In genomic region chr12:52907092-52907810, GRCh38 we compare ENCODE assay signal across 8 cellular contexts. TPM values are rescaled to one million over a fixed set of nuclear protein-coding genes. Genes with fewer than 3 reads are reported as not detected.
A peak's percentile ranks its signal among the peaks of the same experiment; 100 is the strongest.
DNase-seq lines count a peak whose midpoint lies in the region; ATAC-seq and TF ChIP-seq lines count a peak whose summit lies in the region.

No MANE protein-coding gene starts in this region.

- DNase-seq in HFFc6 (no peak), NCI-H510A treated with DMSO at 0.1 percent for 48 hours (lab: John Stamatoyannopoulos, UW) (peak; percentile 98), esophagus muscularis mucosa (ENCODE audit: extremely low spot score) (no peak), sciatic nerve (ENCODE audit: low spot score) (peak; percentile 75), MG63 (no peak)
- no peak for DNase-seq in stimulated activated CD4-positive, alpha-beta T cell treated with anti-CD3 and anti-CD28 coated beads, Interleukin-2, amount 100 ng/mL, for 48 hours

- H3K27me3 Mint-ChIP-seq in HFFc6 (ENCODE audit: insufficient read depth), result peaks cover 1% of the 10 kb centered on the region; the same call in 1 of the 2 replicates

- peak overlapping the region; percentile 90 to 93 (median 90) for H3K27ac ChIP-seq in esophagus muscularis mucosa (replicated peaks in 1 of 4)

- H3K9me3 ChIP-seq in esophagus muscularis mucosa, result no peaks in the 10 kb centered on the region
- no peaks in the 10 kb centered on the region for H3K9me3 ChIP-seq in MG63

- TF ChIP-seq CTCF in HFFc6 (IDR thresholded peaks at IDR 0.05) (no peak), esophagus muscularis mucosa (IDR thresholded peaks at IDR 0.05) (no peak)

- no peak for TF ChIP-seq EP300 in esophagus muscularis mucosa (IDR thresholded peaks at IDR 0.05)

- H3K4me3 ChIP-seq in esophagus muscularis mucosa, result no peak overlapping the region
- H3K4me3 ChIP-seq in MG63, result no peak overlapping the region

- H3K36me3 Mint-ChIP-seq in HFFc6 (ENCODE audit: low read depth), result no peaks in the 10 kb centered on the region

- H3K4me1 Mint-ChIP-seq in HFFc6 (ENCODE audit: low read depth), result peaks cover 21% of the 10 kb centered on the region

- 25% methylated on average over 7 of the region's 7 CpGs for WGBS in esophagus muscularis mucosa

- no peak overlapping the region for H3K4me3 Mint-ChIP-seq in HFFc6

- H3K4me1 ChIP-seq in esophagus muscularis mucosa, result peaks cover 7 to 59% (median 49%) of the 10 kb centered on the region in 4 donors

- H3K9me3 Mint-ChIP-seq in HFFc6, result no peaks in the 10 kb centered on the region

- ATAC-seq in sciatic nerve (no peak), HG02759 (IDR thresholded peaks at IDR 0.05; ENCODE audit: unreplicated experiment) (no peak), HG02884 (IDR thresholded peaks at IDR 0.05; ENCODE audit: unreplicated experiment) (no peak)

- peaks cover 0 to 3% (median 0%) of the 10 kb centered on the region in 4 donors for H3K27me3 ChIP-seq in esophagus muscularis mucosa
- no peaks in the 10 kb centered on the region for H3K27me3 ChIP-seq in MG63

- peak overlapping the region; percentile 84 for H3K27ac Mint-ChIP-seq in HFFc6

- no peaks in the 10 kb centered on the region for H3K36me3 ChIP-seq in esophagus muscularis mucosa
- H3K36me3 ChIP-seq in MG63, result no peaks in the 10 kb centered on the region

- intact Hi-C loops in esophagus muscularis mucosa (cut with DNase I), result no loop called here
- intact Hi-C loops in sciatic nerve (cut with DNase I), result no loop called here

- TF ChIP-seq POLR2A in esophagus muscularis mucosa (IDR thresholded peaks at IDR 0.05; ENCODE audit: low read depth), result no peak

RNA-seq across cellular contexts. Expression of gene KRT8, which starts 2.4 kb away (rescaled TPM):
- total RNA-seq in HFFc6 (2021; fragmentation: NEBNext Ultra II Directional; extraction: Animal tissue kit (Norgen Biotek cat#: 25700)), result 10 to 100 TPM; 41.4 to 50.4 (median 44.8) TPM
- total RNA-seq in esophagus muscularis mucosa (100 to 1,000 TPM; 136 to 508 (median 387) TPM), sciatic nerve (9.6 TPM)
- 39.2 and 44.4 TPM in 2 replicates for total RNA-seq in MG63 (2014; rRNA removed; shearing (Covaris generic); ENCODE audit: low replicate concordance)

RNA-seq across cellular contexts. Expression of gene KRT18, which starts 41.7 kb away (rescaled TPM):
- 100 to 1,000 TPM; 556 to 745 (median 582) TPM for total RNA-seq in HFFc6 (2021; fragmentation: NEBNext Ultra II Directional; extraction: Animal tissue kit (Norgen Biotek cat#: 25700))
- total RNA-seq in esophagus muscularis mucosa, result 10 to 100 TPM; 19.7 to 42.5 (median 23.6) TPM
- 8.8 TPM for total RNA-seq in sciatic nerve
- total RNA-seq in MG63 (2014; rRNA removed; shearing (Covaris generic); ENCODE audit: low replicate concordance), result 104 and 136 TPM in 2 replicates

RNA-seq across cellular contexts. Expression of gene KRT78, which starts 58.5 kb away (rescaled TPM):
- under 1 TPM in 1 of 6 experiments, not detected in 5; 0.30 TPM for total RNA-seq in HFFc6 (2021; fragmentation: NEBNext Ultra II Directional; extraction: Animal tissue kit (Norgen Biotek cat#: 25700))
- total RNA-seq in esophagus muscularis mucosa (1 to 10 TPM in 1 of 4 donors, under 1 TPM in 2, not detected in 1; 0.33 to 2.1 (median 0.75) TPM), sciatic nerve (not detected)
- not detected in 2 replicates for total RNA-seq in MG63 (2014; rRNA removed; shearing (Covaris generic); ENCODE audit: low replicate concordance)

Comparison
In these comparisons a context has a peak if more than half of its experiments do, and no peak if none do; other contexts are left out.
1. DNase-seq: peak in NCI-H510A treated with DMSO at 0.1 percent for 48 hours (single experiment) and sciatic nerve (single experiment); none in HFFc6 (single experiment), esophagus muscularis mucosa (single experiment), MG63 (single experiment) and stimulated activated CD4-positive, alpha-beta T cell treated with anti-CD3 and anti-CD28 coated beads, Interleukin-2, amount 100 ng/mL, for 48 hours (0 of 2).